Comparison of ENCODE assay signal across 15 cellular contexts in the genomic region with DNA sequence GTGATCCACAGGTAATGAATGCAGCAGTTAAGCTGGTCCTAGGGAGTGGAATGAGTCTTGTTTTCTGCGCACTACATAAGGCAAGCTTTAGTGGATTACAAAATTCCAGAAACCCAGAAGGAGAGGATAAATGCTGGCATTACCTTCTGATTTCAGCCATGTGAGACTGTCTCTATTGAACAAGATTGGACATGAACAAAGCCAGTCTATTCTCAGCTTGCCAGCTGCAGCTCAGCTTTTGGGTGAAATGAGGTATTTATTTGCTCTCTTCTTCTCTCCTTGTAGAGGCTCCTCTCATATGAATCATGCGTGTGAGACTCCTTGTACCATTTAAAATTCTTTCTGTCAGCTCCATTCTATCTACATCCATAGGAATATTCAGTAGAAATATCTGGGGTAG.
DNase-seq lines count a peak whose midpoint lies in the region; ATAC-seq and TF ChIP-seq lines count a peak whose summit lies in the region.
"Had no signal": no experiment of that assay in that cellular context is flagged by ENCODE, and none has a peak within 500 bp of the region (broad histone marks: within the 10 kb centered on the region; RNA-seq: fewer than 3 reads in every experiment).

No MANE protein-coding gene starts in this region.

- H3K4me3 ChIP-seq in GM23338 (no peak overlapping the region), osteoblast (ENCODE audit: insufficient read depth, low read length) (no peak overlapping the region)
- H3K4me3 ChIP-seq: MG63 had no signal

- no peak overlapping the region for H3K27ac Mint-ChIP-seq in GM23338

- peaks cover 4% of the 10 kb centered on the region for H3K4me1 Mint-ChIP-seq in GM23338

- H4K20me1 ChIP-seq in GM23338 (replicated peaks; ENCODE audit: insufficient read depth), result no peaks in the 10 kb centered on the region
- no peaks in the 10 kb centered on the region for H4K20me1 ChIP-seq in osteoblast (ENCODE audit: insufficient read depth, low read length)

- no peak for ATAC-seq in GM23338
- no peak for ATAC-seq in HG02798 (IDR thresholded peaks at IDR 0.05; ENCODE audit: poor library complexity, unreplicated experiment)

- no peaks in the 10 kb centered on the region for H3K36me3 Mint-ChIP-seq in GM23338 (ENCODE audit: low read depth)

- no peaks in the 10 kb centered on the region for H3F3A ChIP-seq in GM23338 (replicated peaks; ENCODE audit: low read depth)

- no peaks in the 10 kb centered on the region for H3K9me3 ChIP-seq in osteoblast (ENCODE audit: low read depth, low read length)
- H3K9me3 ChIP-seq: MG63 had no signal

- H3K36me3 ChIP-seq in GM23338 (ENCODE audit: insufficient read depth) (no peaks in the 10 kb centered on the region), osteoblast (ENCODE audit: insufficient read depth, low read length) (no peaks in the 10 kb centered on the region)
- H3K36me3 ChIP-seq: MG63 had no signal

- H3K4me2 ChIP-seq in GM23338 (no peak overlapping the region), osteoblast (ENCODE audit: insufficient read depth, low read length) (no peak overlapping the region)

- no peak for DNase-seq in GM23338 (ENCODE audit: low spot score)
- DNase-seq in NCI-H2171 (lab: John Stamatoyannopoulos, UW), result peak; percentile 15
- DNase-seq in head of caudate nucleus, result peak in 24 of 42 donors; percentile 15 to 72 (median 36)
- DNase-seq in pons (ENCODE audit: low spot score), result peak; percentile 94
- DNase-seq in NCI-H510A treated with DMSO at 0.1 percent for 48 hours (lab: John Stamatoyannopoulos, UW), result no peak
- no peak for DNase-seq in osteoblast (ENCODE audit: insufficient read length, low spot score, missing footprints)
- DNase-seq: AML-193, COR-L47, MG63, NCI-H1092, NCI-H187 treated with DMSO at 0.1 percent for 48 hours, NCI-H2227 treated with DMSO at 0.1 percent for 48 hours, NCI-H526, SIG-M5 had no signal

- no peaks in the 10 kb centered on the region for H3K9me3 Mint-ChIP-seq in GM23338

- no peaks in the 10 kb centered on the region for H3K9me2 ChIP-seq in GM23338 (ENCODE audit: insufficient read depth)

- no peaks in the 10 kb centered on the region for H3K4me1 ChIP-seq in GM23338 (ENCODE audit: insufficient read depth)
- H3K4me1 ChIP-seq in osteoblast (ENCODE audit: insufficient read depth, low read length), result no peaks in the 10 kb centered on the region

- no peaks in the 10 kb centered on the region for H3K79me2 ChIP-seq in GM23338 (replicated peaks; ENCODE audit: insufficient read depth)
- H3K79me2 ChIP-seq in osteoblast (ENCODE audit: insufficient read depth, low read length), result no peaks in the 10 kb centered on the region

- H3K27ac ChIP-seq in GM23338 (ENCODE audit: low read depth), result no peak overlapping the region
- H3K27ac ChIP-seq in osteoblast (ENCODE audit: low read depth, low read length), result no peak overlapping the region

- H3K27me3 Mint-ChIP-seq in GM23338 (ENCODE audit: insufficient read depth, low read depth, poor library complexity), result peaks cover 2% of the 10 kb centered on the region

- H2AFZ ChIP-seq in GM23338 (peak overlapping the region; percentile 61; the same call in 1 of the 2 replicates), osteoblast (ENCODE audit: low read length) (no peak overlapping the region)

- TF ChIP-seq CTCF in GM23338 (conservative IDR thresholded peaks at IDR 0.05; ENCODE audit: low read depth in 2 of 2) (no peak), osteoblast (IDR thresholded peaks at IDR 0.05; ENCODE audit: extremely low read depth, low read depth, low read length) (no peak)

- H3K4me3 Mint-ChIP-seq in GM23338, result no peak overlapping the region

- H3K27me3 ChIP-seq in GM23338 (ENCODE audit: insufficient read depth), result no peaks in the 10 kb centered on the region
- H3K27me3 ChIP-seq in osteoblast (ENCODE audit: insufficient read depth, low read length), result no peaks in the 10 kb centered on the region
- H3K27me3 ChIP-seq: MG63 had no signal

- intact Hi-C loops in head of caudate nucleus (cut with DNase I), result no loop called here

TF ChIP-seq in GM23338, 12 proteins besides CTCF, POLR2A, EP300 and RAD21:
- TF ChIP-seq EZH2phosphoT487 (IDR thresholded peaks at IDR 0.05; ENCODE audit: unreplicated experiment) (no peak), CREB1 (CRISPR knock-in tag; IDR thresholded peaks at IDR 0.05; ENCODE audit: low read depth) (no peak), JUNB (IDR thresholded peaks at IDR 0.05; ENCODE audit: unreplicated experiment) (no peak), STAT1 (IDR thresholded peaks at IDR 0.05; ENCODE audit: unreplicated experiment) (no peak), NANOG (IDR thresholded peaks at IDR 0.05; ENCODE audit: borderline replicate concordance) (no peak)
- TF ChIP-seq, protein P1, sequence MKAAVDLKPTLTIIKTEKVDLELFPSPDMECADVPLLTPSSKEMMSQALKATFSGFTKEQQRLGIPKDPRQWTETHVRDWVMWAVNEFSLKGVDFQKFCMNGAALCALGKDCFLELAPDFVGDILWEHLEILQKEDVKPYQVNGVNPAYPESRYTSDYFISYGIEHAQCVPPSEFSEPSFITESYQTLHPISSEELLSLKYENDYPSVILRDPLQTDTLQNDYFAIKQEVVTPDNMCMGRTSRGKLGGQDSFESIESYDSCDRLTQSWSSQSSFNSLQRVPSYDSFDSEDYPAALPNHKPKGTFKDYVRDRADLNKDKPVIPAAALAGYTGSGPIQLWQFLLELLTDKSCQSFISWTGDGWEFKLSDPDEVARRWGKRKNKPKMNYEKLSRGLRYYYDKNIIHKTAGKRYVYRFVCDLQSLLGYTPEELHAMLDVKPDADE (IDR thresholded peaks at IDR 0.05), result no peak
TF ChIP-seq in GM23338: peak in this region for 0.

Comparison
In these comparisons a context has a peak if more than half of its experiments do, and no peak if none do; other contexts are left out.
1. DNase-seq: peak in NCI-H2171 (single experiment), head of caudate nucleus (24 of 42) and pons (single experiment); none in GM23338 (single experiment), NCI-H510A treated with DMSO at 0.1 percent for 48 hours (single experiment) and osteoblast (single experiment).